In the genomic region with DNA sequence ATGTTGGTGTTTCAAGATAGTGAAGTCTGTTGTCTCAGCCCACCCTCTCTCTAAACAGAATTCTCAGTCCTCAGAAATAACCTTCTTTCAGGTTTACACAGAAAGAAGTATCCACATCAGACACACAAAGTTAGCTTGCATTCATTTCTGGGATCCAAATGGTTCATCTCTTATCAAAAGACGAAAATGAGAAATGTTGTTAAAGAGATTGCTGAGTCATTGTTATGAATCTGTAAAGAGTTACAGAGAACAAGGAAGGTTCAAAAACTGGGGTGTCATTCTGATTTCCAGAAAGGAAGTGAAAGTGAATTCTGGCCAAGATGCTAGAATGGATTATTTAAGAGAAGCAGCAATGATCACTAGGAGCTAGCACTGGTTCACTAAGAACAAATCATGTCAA, we compare ENCODE assay signal across 16 cellular contexts.
DNase-seq lines count a peak whose midpoint lies in the region; ATAC-seq and TF ChIP-seq lines count a peak whose summit lies in the region.
"Had no signal": no experiment of that assay in that cellular context is flagged by ENCODE, and none has a peak within 500 bp of the region (broad histone marks: within the 10 kb centered on the region; RNA-seq: fewer than 3 reads in every experiment).

No MANE protein-coding gene starts in this region.

- no peak for TF ChIP-seq CTCF in KMS-11 (conservative IDR thresholded peaks at IDR 0.05; ENCODE audit: low read depth, low read length)
- no peak for TF ChIP-seq CTCF in gastroesophageal sphincter (IDR thresholded peaks at IDR 0.05)

- no peaks in the 10 kb centered on the region for H3K36me3 Mint-ChIP-seq in activated CD4-positive, alpha-beta T cell treated with anti-CD3 and anti-CD28 coated beads for 36 hours (ENCODE audit: low read depth)
- H3K36me3 Mint-ChIP-seq in activated T-helper 2 cell treated with anti-CD3 and anti-CD28 coated beads, Interferon-gamma antibody, Interleukin-2, Interleukin-4, amounts not matched to agents 10 μg/mL and 5 μg/mL and 100 μg/mL, durations not matched to agents 14 hours and 24 hours and 36 hours (ENCODE audit: low read depth): no peaks in the 10 kb centered on the region

- no peaks in the 10 kb centered on the region for H4K20me1 ChIP-seq in KMS-11 (ENCODE audit: insufficient read depth)

- intact Hi-C loops in activated CD4-positive, alpha-beta T cell treated with anti-CD3 and anti-CD28 coated beads for 36 hours (cut with DNase I, micrococcal nuclease): no loop called here
- intact Hi-C loops in activated T-helper 2 cell treated with anti-CD3 and anti-CD28 coated beads, Interferon-gamma antibody, Interleukin-2, Interleukin-4, amounts not matched to agents 10 μg/mL and 5 μg/mL and 100 μg/mL, durations not matched to agents 14 hours and 24 hours and 36 hours (cut with micrococcal nuclease): loop anchor here (5.0 kb wide), 1 partner anchor 101 kb away; no protein-coding TSS in a partner anchor

- TF ChIP-seq EP300 in gastroesophageal sphincter (IDR thresholded peaks at IDR 0.05): no peak

- no peak for TF ChIP-seq POLR2A in gastroesophageal sphincter (IDR thresholded peaks at IDR 0.05)

- DNase-seq in activated CD4-positive, alpha-beta T cell treated with anti-CD3 and anti-CD28 coated beads for 36 hours: no peak
- DNase-seq in activated CD4-positive, alpha-beta T cell treated with anti-CD3 and anti-CD28 coated beads for 4 hours: no peak
- DNase-seq in activated T-helper 2 cell treated with anti-CD3 and anti-CD28 coated beads, Interferon-gamma antibody, Interleukin-2, Interleukin-4, amounts not matched to agents 10 μg/mL and 5 μg/mL and 100 μg/mL, durations not matched to agents 14 hours and 24 hours and 36 hours (ENCODE audit: low spot score): no peak
- DNase-seq in superior temporal gyrus (ENCODE audit: extremely low spot score) (peak; percentile 53), NCI-H1417 treated with DMSO at 0.1 percent for 48 hours (lab: John Stamatoyannopoulos, UW) (no peak), DMS114 treated with DMSO at 0.1 percent for 48 hours (lab: John Stamatoyannopoulos, UW; ENCODE audit: unreplicated experiment) (no peak)
- DNase-seq: anterior cingulate cortex; DMS79 treated with DMSO at 0.1 percent for 48 hours; HCEC 1CT; heart left ventricle; mesendoderm; NCI-H187; stimulated activated CD4-positive, alpha-beta T cell treated with anti-CD3 and anti-CD28 coated beads, Interleukin-2, amount 100 ng/mL, for 48 hours had no signal

- H3K27me3 ChIP-seq in KMS-11 (ENCODE audit: insufficient read depth, low read depth): no peaks in the 10 kb centered on the region
- no peaks in the 10 kb centered on the region for H3K27me3 ChIP-seq in gastroesophageal sphincter
- H3K27me3 ChIP-seq: heart left ventricle had no signal

- H3K4me2 ChIP-seq in KMS-11: no peak overlapping the region; the same call in 1 of the 2 replicates

- peaks cover 17% of the 10 kb centered on the region for H3K4me1 Mint-ChIP-seq in activated CD4-positive, alpha-beta T cell treated with anti-CD3 and anti-CD28 coated beads for 36 hours
- H3K4me1 Mint-ChIP-seq in activated T-helper 2 cell treated with anti-CD3 and anti-CD28 coated beads, Interferon-gamma antibody, Interleukin-2, Interleukin-4, amounts not matched to agents 10 μg/mL and 5 μg/mL and 100 μg/mL, durations not matched to agents 14 hours and 24 hours and 36 hours (ENCODE audit: low read depth): peaks cover 47% of the 10 kb centered on the region

- no peak overlapping the region for H3K4me3 ChIP-seq in KMS-11 (IDR thresholded peaks at IDR 0.05; ENCODE audit: insufficient read depth, low read depth, low read length)
- no peak overlapping the region for H3K4me3 ChIP-seq in gastroesophageal sphincter
- H3K4me3 ChIP-seq: heart left ventricle had no signal

- H3K27ac ChIP-seq in KMS-11 (no peak overlapping the region), gastroesophageal sphincter (no peak overlapping the region)
- H3K27ac ChIP-seq: heart left ventricle had no signal

- H3K4me1 ChIP-seq in KMS-11 (ENCODE audit: low read depth, poor library complexity, severe bottlenecking): peaks cover 24% of the 10 kb centered on the region
- no peaks in the 10 kb centered on the region for H3K4me1 ChIP-seq in gastroesophageal sphincter

- peak; percentile 61 for ATAC-seq in activated CD4-positive, alpha-beta T cell treated with anti-CD3 and anti-CD28 coated beads for 36 hours
- no peak for ATAC-seq in gastroesophageal sphincter
- ATAC-seq: heart left ventricle had no signal

- H3K9me3 Mint-ChIP-seq in activated CD4-positive, alpha-beta T cell treated with anti-CD3 and anti-CD28 coated beads for 36 hours (ENCODE audit: low read depth): no peaks in the 10 kb centered on the region
- H3K9me3 Mint-ChIP-seq in activated T-helper 2 cell treated with anti-CD3 and anti-CD28 coated beads, Interferon-gamma antibody, Interleukin-2, Interleukin-4, amounts not matched to agents 10 μg/mL and 5 μg/mL and 100 μg/mL, durations not matched to agents 14 hours and 24 hours and 36 hours: no peaks in the 10 kb centered on the region

- H3K79me2 ChIP-seq in KMS-11 (ENCODE audit: insufficient read depth, low read depth): no peaks in the 10 kb centered on the region

- no peak overlapping the region for H3K9ac ChIP-seq in KMS-11

- H3K36me3 ChIP-seq in KMS-11 (ENCODE audit: insufficient read depth): no peaks in the 10 kb centered on the region
- no peaks in the 10 kb centered on the region for H3K36me3 ChIP-seq in gastroesophageal sphincter
- H3K36me3 ChIP-seq: heart left ventricle had no signal

- WGBS in gastroesophageal sphincter (ENCODE audit: low coverage in 1 of 2), 2 donors: 12 to 50% methylated on average over 1 of the region's 1 CpG

- no peak overlapping the region for H3K27ac Mint-ChIP-seq in activated CD4-positive, alpha-beta T cell treated with anti-CD3 and anti-CD28 coated beads for 36 hours
- peak overlapping the region; percentile 37 for H3K27ac Mint-ChIP-seq in activated T-helper 2 cell treated with anti-CD3 and anti-CD28 coated beads, Interferon-gamma antibody, Interleukin-2, Interleukin-4, amounts not matched to agents 10 μg/mL and 5 μg/mL and 100 μg/mL, durations not matched to agents 14 hours and 24 hours and 36 hours
- H3K27ac Mint-ChIP-seq: T-helper 2 cell treated with Interferon-gamma antibody and Interleukin-4, amounts not matched to agents 5 μg/mL and 100 μg/mL, for 36 hours had no signal

- POLR2A ChIA-PET in activated CD4-positive, alpha-beta T cell treated with anti-CD3 and anti-CD28 coated beads for 36 hours (lab: Charles Lee): no interaction called here

- H3K4me3 Mint-ChIP-seq in activated CD4-positive, alpha-beta T cell treated with anti-CD3 and anti-CD28 coated beads for 36 hours: no peak overlapping the region
- H3K4me3 Mint-ChIP-seq in activated T-helper 2 cell treated with anti-CD3 and anti-CD28 coated beads, Interferon-gamma antibody, Interleukin-2, Interleukin-4, amounts not matched to agents 10 μg/mL and 5 μg/mL and 100 μg/mL, durations not matched to agents 14 hours and 24 hours and 36 hours (ENCODE audit: low read depth): no peak overlapping the region
- H3K4me3 Mint-ChIP-seq: T-helper 2 cell treated with Interferon-gamma antibody and Interleukin-4, amounts not matched to agents 5 μg/mL and 100 μg/mL, for 36 hours had no signal

- peak overlapping the region; percentile 0; the same call in 1 of the 2 replicates for H2AFZ ChIP-seq in KMS-11 (ENCODE audit: low read depth)

- H3K27me3 Mint-ChIP-seq in activated CD4-positive, alpha-beta T cell treated with anti-CD3 and anti-CD28 coated beads for 36 hours: peaks cover 28% of the 10 kb centered on the region
- peaks cover 56% of the 10 kb centered on the region for H3K27me3 Mint-ChIP-seq in activated T-helper 2 cell treated with anti-CD3 and anti-CD28 coated beads, Interferon-gamma antibody, Interleukin-2, Interleukin-4, amounts not matched to agents 10 μg/mL and 5 μg/mL and 100 μg/mL, durations not matched to agents 14 hours and 24 hours and 36 hours (ENCODE audit: low read depth)

- CTCF ChIA-PET in activated CD4-positive, alpha-beta T cell treated with anti-CD3 and anti-CD28 coated beads for 36 hours (lab: Charles Lee): interaction anchor here (0.6 to 1.4 kb wide), 5 partner anchors 13 to 338 kb away, joined by 3 read pairs; no protein-coding TSS in a partner anchor

- H3K9me3 ChIP-seq in gastroesophageal sphincter: no peaks in the 10 kb centered on the region
- H3K9me3 ChIP-seq: heart left ventricle had no signal
